Comparison of ENCODE assay signal across 2 cellular contexts in the genomic region with DNA sequence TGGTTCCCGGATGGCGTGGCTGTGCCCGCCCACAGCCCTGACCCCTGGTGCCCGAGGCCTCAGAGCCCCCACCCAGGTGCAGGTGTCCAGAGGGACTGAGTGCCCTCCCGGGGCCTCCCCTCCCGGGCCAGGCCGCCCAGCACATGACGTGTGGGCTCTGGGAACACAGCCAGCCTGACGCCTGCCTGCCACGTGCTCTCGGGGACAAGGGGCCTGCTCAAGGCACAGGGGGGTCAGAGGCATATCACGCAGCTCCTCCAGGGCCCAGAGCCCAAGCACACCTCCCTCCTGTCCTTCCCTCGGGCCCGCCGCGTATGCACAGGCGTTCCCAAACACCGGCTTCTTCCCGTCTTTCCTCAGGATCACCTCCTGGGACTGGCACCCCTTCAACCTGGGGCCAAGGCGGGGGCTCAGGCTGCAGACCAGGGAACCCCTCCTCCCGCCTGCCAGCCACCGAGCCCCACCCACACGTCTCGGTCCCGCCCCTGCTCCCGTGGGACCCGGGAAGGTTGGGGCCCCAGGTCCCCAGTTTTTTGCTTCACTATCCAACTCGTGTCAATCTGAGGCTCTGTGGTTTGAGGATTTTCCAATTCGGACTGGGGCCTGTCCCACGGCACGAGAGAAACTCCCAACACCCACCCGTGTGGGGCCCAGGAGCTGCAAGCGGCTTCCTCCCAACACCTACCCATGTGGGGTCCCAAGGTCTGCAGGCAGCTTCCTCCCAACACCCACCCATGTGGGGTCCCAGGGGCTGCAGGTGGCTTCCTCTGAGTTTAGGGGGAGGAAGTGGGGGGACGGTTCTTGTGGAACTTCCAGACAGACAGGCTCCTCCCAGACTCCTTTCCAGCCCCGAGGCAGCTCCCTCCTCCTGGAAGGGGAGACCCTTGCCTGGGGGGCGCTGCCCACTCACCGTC.
TF ChIP-seq lines count a peak whose summit lies in the region.

No MANE protein-coding gene starts in this region.

TF ChIP-seq in GM12878, 131 proteins besides CTCF, POLR2A, EP300 and RAD21:
- 0 out of 4 replicates have a peak, but pooled peaks of 1 of the 2 experiments have one; percentile 29 for TF ChIP-seq IKZF2 (IDR thresholded peaks at IDR 0.05)
- TF ChIP-seq NR2F1 (conservative IDR thresholded peaks at IDR 0.05) = peak; percentile 33; the same call in 1 of the 2 replicates
- TF ChIP-seq BHLHE40 (IDR thresholded peaks at IDR 0.05; ENCODE audit: borderline replicate concordance in 1 of 2, low read depth in 2 of 2, low read length in 1 of 2) = peak; percentile 43 to 88; a peak in 3 of 4 replicates
- TF ChIP-seq, protein P1, sequence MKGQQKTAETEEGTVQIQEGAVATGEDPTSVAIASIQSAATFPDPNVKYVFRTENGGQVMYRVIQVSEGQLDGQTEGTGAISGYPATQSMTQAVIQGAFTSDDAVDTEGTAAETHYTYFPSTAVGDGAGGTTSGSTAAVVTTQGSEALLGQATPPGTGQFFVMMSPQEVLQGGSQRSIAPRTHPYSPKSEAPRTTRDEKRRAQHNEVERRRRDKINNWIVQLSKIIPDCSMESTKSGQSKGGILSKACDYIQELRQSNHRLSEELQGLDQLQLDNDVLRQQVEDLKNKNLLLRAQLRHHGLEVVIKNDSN (IDR thresholded peaks at IDR 0.05; ENCODE audit: borderline replicate concordance, extremely low read length, insufficient read depth, low read depth, low read length) = peak; percentile 49
- peak; percentile 23; the same call in 1 of the 2 replicates for TF ChIP-seq EED (IDR thresholded peaks at IDR 0.05; ENCODE audit: low read depth)
- TF ChIP-seq NR2C1 (IDR thresholded peaks at IDR 0.05) = no peak
- no peak for TF ChIP-seq DPF2 (IDR thresholded peaks at IDR 0.05)
- TF ChIP-seq ETV6 (conservative IDR thresholded peaks at IDR 0.05 in 1 of 2, IDR thresholded peaks at IDR 0.05 in 1 of 2; ENCODE audit: borderline replicate concordance in 1 of 2, low read depth in 1 of 2) = no peak
- no peak for TF ChIP-seq JUND (IDR thresholded peaks at IDR 0.05; ENCODE audit: low read depth, low read length)
- TF ChIP-seq MEF2B (IDR thresholded peaks at IDR 0.05; ENCODE audit: partially characterized antibody, poor library complexity, severe bottlenecking) = peak; percentile 62

TF ChIP-seq in HEK293T, 16 proteins besides CTCF, POLR2A, EP300 and RAD21:
- TF ChIP-seq BHLHE40 (IDR thresholded peaks at IDR 0.05; ENCODE audit: borderline replicate concordance) (no peak), L3MBTL2 (conservative IDR thresholded peaks at IDR 0.05) (no peak), SUZ12 (IDR thresholded peaks at IDR 0.05) (no peak), ARNT (IDR thresholded peaks at IDR 0.05) (no peak), HDGF (IDR thresholded peaks at IDR 0.05; ENCODE audit: borderline replicate concordance) (no peak)
TF ChIP-seq in HEK293T: peak in this region for 0.
